ENCODE assay signal across 8 cellular contexts in the genomic region with DNA sequence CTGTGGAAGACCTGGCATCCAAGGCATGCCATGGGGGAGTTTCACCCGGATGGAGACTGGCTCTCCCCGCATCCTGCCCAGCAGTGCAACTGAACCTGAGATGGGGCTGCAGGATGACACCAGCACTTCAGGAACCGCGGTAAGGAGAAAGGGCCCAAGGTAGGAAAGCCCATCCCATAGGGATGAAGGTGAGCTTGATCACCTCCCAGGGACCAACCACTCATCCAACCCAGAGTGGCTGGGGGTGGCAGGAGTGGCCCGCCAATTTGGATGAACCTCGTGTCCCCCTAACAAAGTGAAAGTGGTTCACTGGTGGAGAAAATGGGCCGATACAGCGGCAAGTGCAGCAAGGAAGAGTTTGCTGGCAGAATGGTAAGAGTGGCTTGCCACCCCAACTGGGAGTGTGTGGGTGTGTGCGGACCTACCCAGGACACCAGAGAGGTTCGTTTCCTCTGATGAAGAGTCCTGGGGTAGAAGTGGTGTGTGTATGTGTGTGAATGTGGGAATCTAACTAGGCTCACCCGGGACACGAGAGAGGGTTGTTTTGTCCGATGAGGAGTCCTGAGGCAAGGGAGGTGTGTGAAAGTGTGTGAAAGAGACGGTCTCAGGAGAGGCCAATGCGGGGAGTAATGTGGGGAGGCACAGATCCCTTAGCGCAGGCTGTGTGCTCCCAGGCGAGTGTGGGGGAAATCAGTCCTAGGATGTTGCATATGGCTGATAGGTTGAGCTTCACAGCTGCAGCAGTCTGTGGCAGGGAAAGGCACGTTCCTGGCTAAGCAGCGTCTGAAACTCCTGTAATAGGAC. TPM values are rescaled to one million over a fixed set of nuclear protein-coding genes. Genes with fewer than 3 reads are reported as not detected.
DNase-seq lines count a peak whose midpoint lies in the region; ATAC-seq and TF ChIP-seq lines count a peak whose summit lies in the region.

No MANE protein-coding gene starts in this region.

- H3K9me2 ChIP-seq in GM23248 (ENCODE audit: insufficient read depth): no peaks in the 10 kb centered on the region

- WGBS in right cardiac atrium: 28% methylated on average over 19 of the region's 19 CpGs
- 45 to 50% methylated on average over 19 of the region's 19 CpGs for WGBS in GM23248 (ENCODE audit: low coverage in 1 of 2, low lambda C conversion rate in 2 of 2, missing lambda C conversion rate in 2 of 2), 2 experiments

- H2AFZ ChIP-seq in GM23248: no peak overlapping the region

- H3K4me2 ChIP-seq in GM23248 (ENCODE audit: unreplicated experiment): no peak overlapping the region

- H3K79me2 ChIP-seq in GM23248 (ENCODE audit: insufficient read depth): no peaks in the 10 kb centered on the region

- no peaks in the 10 kb centered on the region for H3K36me3 ChIP-seq in GM23248 (ENCODE audit: low read depth)

- in situ Hi-C loops in GM23248 (cut with MboI): no loop called here

- no peaks in the 10 kb centered on the region for H4K20me1 ChIP-seq in GM23248 (ENCODE audit: insufficient read depth)

- ATAC-seq in HG03354 (IDR thresholded peaks at IDR 0.05; ENCODE audit: poor library complexity, severe bottlenecking, unreplicated experiment) (peak; percentile 27), right cardiac atrium (peak; percentile 55 to 67), GM21447 (IDR thresholded peaks at IDR 0.05; ENCODE audit: unreplicated experiment) (no peak)

- TF ChIP-seq CTCF in WI38 (IDR thresholded peaks at IDR 0.05; ENCODE audit: low read depth, low read length): no peak

- intact Hi-C loops in right cardiac atrium (cut with DNase I): no loop called here

- H3K27me3 ChIP-seq in right cardiac atrium (ENCODE audit: control insufficient read depth, insufficient read depth): no peaks in the 10 kb centered on the region
- no peaks in the 10 kb centered on the region for H3K27me3 ChIP-seq in GM23248 (replicated peaks; ENCODE audit: insufficient read depth)

- H3K9me3 ChIP-seq in right cardiac atrium (ENCODE audit: control insufficient read depth, low read length) (no peaks in the 10 kb centered on the region), GM23248 (ENCODE audit: low read depth) (no peaks in the 10 kb centered on the region)

- no peaks in the 10 kb centered on the region for H3F3A ChIP-seq in GM23248 (ENCODE audit: insufficient read depth)

- peak in 2 of 3 donors; percentile 45 to 53 for DNase-seq in right cardiac atrium
- DNase-seq in GM23248: no peak
- DNase-seq in activated CD8-positive, alpha-beta memory T cell treated with anti-CD3 and anti-CD28 coated beads, Interleukin-2, amount 50 U/mL, for 48 hours: no peak
- no peak for DNase-seq in NCI-H510A treated with DMSO at 0.1 percent for 48 hours (lab: John Stamatoyannopoulos, UW)

- H3K9ac ChIP-seq in GM23248: no peak overlapping the region

- H3K27ac ChIP-seq in right cardiac atrium (ENCODE audit: low read length) (no peak overlapping the region), skin epidermis (peak overlapping the region in 11 of 21 experiments; percentile 17 to 83 (median 74)), GM23248 (no peak overlapping the region)

- H3K4me3 ChIP-seq in WI38 (ENCODE audit: low read depth, low read length) (peak overlapping the region; percentile 34), right cardiac atrium (ENCODE audit: low read length) (peak overlapping the region; percentile 61), skin epidermis (peak overlapping the region in 6 of 7 experiments; percentile 2 to 42 (median 22)), GM23248 (no peak overlapping the region)

- H3K4me1 ChIP-seq in right cardiac atrium (ENCODE audit: control insufficient read depth, insufficient read depth, low read length) (peaks cover 7% of the 10 kb centered on the region), GM23248 (ENCODE audit: insufficient read depth) (no peaks in the 10 kb centered on the region)

RNA-seq across cellular contexts. Expression of gene ACSM1, which starts 22.6 kb away (rescaled TPM):
- under 1 TPM in 3 of 4 donors, not detected in 1; 0.17 to 0.26 (median 0.23) TPM for total RNA-seq in right cardiac atrium
- polyA plus RNA-seq in right cardiac atrium (0.23 TPM), GM23248 (2016; fragmentation: Nextera tagmentation; extraction: Ambion mirVana) (not detected in 2 replicates)
- total RNA-seq in GM23248 (2014; rRNA removed; shearing (Covaris generic)): not detected in 2 replicates

Comparison
In these comparisons a context has a peak if more than half of its experiments do, and no peak if none do; other contexts are left out.
1. DNase-seq: peak in right cardiac atrium (2 of 3); none in GM23248 (single experiment), activated CD8-positive, alpha-beta memory T cell treated with anti-CD3 and anti-CD28 coated beads, Interleukin-2, amount 50 U/mL, for 48 hours (single experiment) and NCI-H510A treated with DMSO at 0.1 percent for 48 hours (single experiment).
2. H3K27ac ChIP-seq: peak in skin epidermis (11 of 21); none in right cardiac atrium (single experiment) and GM23248 (single experiment).